Comparison of ENCODE assay signal across 9 cellular contexts in the genomic region with DNA sequence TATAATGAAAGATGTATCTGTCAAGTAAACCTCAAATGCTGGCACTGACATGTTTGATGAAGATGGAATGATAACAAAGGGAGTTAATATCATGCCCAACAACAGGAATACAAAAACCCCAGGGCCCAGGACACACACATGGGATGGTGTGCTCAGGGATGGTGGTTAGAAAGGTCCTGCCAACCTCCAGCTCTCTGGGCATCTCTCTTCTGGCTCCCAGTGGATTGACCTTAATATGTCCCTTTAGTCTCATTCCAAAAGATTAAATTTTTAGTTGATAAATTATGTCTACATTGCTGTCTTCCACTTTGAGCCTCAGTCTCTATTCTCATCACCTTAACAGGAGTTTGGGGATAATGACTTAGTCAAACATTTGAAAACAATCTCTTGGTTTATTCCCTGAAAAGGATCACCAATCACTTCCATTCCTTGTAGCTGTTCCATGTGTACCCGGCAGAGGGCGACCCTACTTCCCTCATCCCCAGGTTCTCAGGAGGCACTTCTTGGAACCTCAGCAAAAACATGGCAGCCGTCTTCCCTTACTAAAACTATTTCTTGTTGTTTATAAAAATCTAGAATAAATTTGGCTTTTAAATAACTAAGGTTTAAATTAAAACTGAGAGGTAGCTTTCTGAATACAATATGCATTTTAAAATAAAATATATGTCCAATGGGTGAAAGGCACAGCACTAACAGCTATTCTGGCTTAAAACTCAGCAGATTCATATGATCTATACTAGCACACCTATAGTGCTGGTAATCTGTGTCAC. TPM values are rescaled to one million over a fixed set of nuclear protein-coding genes. Genes with fewer than 3 reads are reported as not detected.
DNase-seq lines count a peak whose midpoint lies in the region; ATAC-seq, FAIRE-seq and TF ChIP-seq lines count a peak whose summit lies in the region.
"Had no signal": no experiment of that assay in that cellular context is flagged by ENCODE, and none has a peak within 500 bp of the region (broad histone marks: within the 10 kb centered on the region; RNA-seq: fewer than 3 reads in every experiment).

No MANE protein-coding gene starts in this region.

- no peaks in the 10 kb centered on the region for H3K36me3 ChIP-seq in CD4-positive, alpha-beta memory T cell (ENCODE audit: insufficient read depth, low read length)
- no peaks in the 10 kb centered on the region for H3K36me3 ChIP-seq in H7 (replicated peaks; ENCODE audit: control insufficient read depth, insufficient read depth, low read length)
- H3K36me3 ChIP-seq in H1 (ENCODE audit: control insufficient read depth in 2 of 4, insufficient read depth in 4 of 4, low read length in 3 of 4) = no peaks in the 10 kb centered on the region

- no peaks in the 10 kb centered on the region for H4K20me1 ChIP-seq in H1 (replicated peaks in 1 of 2; ENCODE audit: control insufficient read depth in 1 of 2, insufficient read depth in 2 of 2, low read length in 2 of 2)

- H2BK15ac ChIP-seq in H1 (ENCODE audit: low read length) = no peak overlapping the region

- no peak overlapping the region for H3K27ac Mint-ChIP-seq in CD4-positive, alpha-beta memory T cell
- no peak overlapping the region for H3K27ac Mint-ChIP-seq in activated CD4-positive, alpha-beta T cell treated with anti-CD3 and anti-CD28 coated beads, Interleukin-2, amount 10 ng/mL, durations not matched to agents 7 days and 5 days
- H3K27ac Mint-ChIP-seq in mesothelial cell of epicardium = no peak overlapping the region

- TF ChIP-seq CTCF in H1 (IDR thresholded peaks at IDR 0.05; ENCODE audit: control extremely low read depth in 1 of 3, insufficient read depth in 1 of 3, low read depth in 1 of 3, low read length in 3 of 3) (peak; percentile 71 to 81 (median 74)), mesothelial cell of epicardium (IDR thresholded peaks at IDR 0.05; ENCODE audit: unreplicated experiment) (peak; percentile 52)

- no peak overlapping the region for H3K4me3 Mint-ChIP-seq in CD4-positive, alpha-beta memory T cell
- no peak overlapping the region for H3K4me3 Mint-ChIP-seq in activated CD4-positive, alpha-beta T cell treated with anti-CD3 and anti-CD28 coated beads, Interleukin-2, amount 10 ng/mL, durations not matched to agents 7 days and 5 days
- no peak overlapping the region for H3K4me3 Mint-ChIP-seq in mesothelial cell of epicardium

- no peak overlapping the region for H3K14ac ChIP-seq in H1 (ENCODE audit: insufficient read length)

- no peaks in the 10 kb centered on the region for H3K79me2 ChIP-seq in H1 (ENCODE audit: control insufficient read depth in 1 of 2, insufficient read depth in 2 of 2, low read length in 2 of 2)

- H3K9me3 Mint-ChIP-seq in CD4-positive, alpha-beta memory T cell = no peaks in the 10 kb centered on the region
- peaks cover under 1% of the 10 kb centered on the region for H3K9me3 Mint-ChIP-seq in activated CD4-positive, alpha-beta T cell treated with anti-CD3 and anti-CD28 coated beads, Interleukin-2, amount 10 ng/mL, durations not matched to agents 7 days and 5 days
- H3K9me3 Mint-ChIP-seq in mesothelial cell of epicardium = peaks cover 11% of the 10 kb centered on the region

- TF ChIP-seq RAD21 in H1 (IDR thresholded peaks at IDR 0.05 in 1 of 2, conservative IDR thresholded peaks at IDR 0.05 in 1 of 2; ENCODE audit: low read depth in 2 of 2, low read length in 2 of 2) = peak; percentile 65 to 70

- H4K5ac ChIP-seq in H1 (ENCODE audit: insufficient read length, low read depth, low read length) = no peak overlapping the region

- peak overlapping the region; percentile 60 for H2BK120ac ChIP-seq in H1 (replicated peaks; ENCODE audit: low read depth, low read length)

- peaks cover 0 to 4% of the 10 kb centered on the region in 2 donors for H3K27me3 Mint-ChIP-seq in CD4-positive, alpha-beta memory T cell
- peaks cover 4% of the 10 kb centered on the region for H3K27me3 Mint-ChIP-seq in activated CD4-positive, alpha-beta T cell treated with anti-CD3 and anti-CD28 coated beads, Interleukin-2, amount 10 ng/mL, durations not matched to agents 7 days and 5 days
- peaks cover 4% of the 10 kb centered on the region for H3K27me3 Mint-ChIP-seq in mesothelial cell of epicardium (ENCODE audit: low read depth)

- no peak overlapping the region for H4K8ac ChIP-seq in H1 (ENCODE audit: extremely low read depth, insufficient read depth, low read length)

- no peaks in the 10 kb centered on the region for H3K36me3 Mint-ChIP-seq in CD4-positive, alpha-beta memory T cell
- H3K36me3 Mint-ChIP-seq in activated CD4-positive, alpha-beta T cell treated with anti-CD3 and anti-CD28 coated beads, Interleukin-2, amount 10 ng/mL, durations not matched to agents 7 days and 5 days (ENCODE audit: low read depth) = no peaks in the 10 kb centered on the region
- H3K36me3 Mint-ChIP-seq in mesothelial cell of epicardium = no peaks in the 10 kb centered on the region

- no peak overlapping the region for H3K9ac ChIP-seq in H1 (replicated peaks in 1 of 4; ENCODE audit: extremely low read depth in 1 of 4, low read depth in 3 of 4, low read length in 3 of 4)

- H3K23me2 ChIP-seq in H1 (ENCODE audit: low read depth, low read length) = no peaks in the 10 kb centered on the region

- H3K56ac ChIP-seq in H1 (replicated peaks; ENCODE audit: insufficient read length, low read depth, low read length) = no peak overlapping the region

- H3K4me1 Mint-ChIP-seq in CD4-positive, alpha-beta memory T cell = peaks cover 0 to 2% (median 0%) of the 10 kb centered on the region in 4 donors
- peaks cover 5% of the 10 kb centered on the region for H3K4me1 Mint-ChIP-seq in activated CD4-positive, alpha-beta T cell treated with anti-CD3 and anti-CD28 coated beads, Interleukin-2, amount 10 ng/mL, durations not matched to agents 7 days and 5 days
- no peaks in the 10 kb centered on the region for H3K4me1 Mint-ChIP-seq in mesothelial cell of epicardium

- H3K79me1 ChIP-seq in H1 (ENCODE audit: low read depth, low read length) = no peaks in the 10 kb centered on the region

- H3K4me3 ChIP-seq in CD4-positive, alpha-beta memory T cell (ENCODE audit: low read length in 2 of 2) = no peak overlapping the region
- H3K4me3 ChIP-seq in H7 (ENCODE audit: insufficient read depth, low read depth, low read length) (no peak overlapping the region), H1 (ENCODE audit: extremely low read depth in 1 of 4, insufficient read depth in 2 of 4, low read depth in 3 of 4, low read length in 4 of 4) (no peak overlapping the region)
- H3K4me3 ChIP-seq: skin epidermis had no signal

- CTCF ChIA-PET in CD4-positive, alpha-beta memory T cell (lab: Charles Lee; ENCODE audit: partially characterized antibody) = interaction anchor here (0.6 to 3.4 kb wide), 21 partner anchors 9 to 1480 kb away, joined by 3 to 26 read pairs (median 4); a partner anchor contains a TSS
- CTCF ChIA-PET in activated CD4-positive, alpha-beta T cell treated with anti-CD3 and anti-CD28 coated beads, Interleukin-2, amount 10 ng/mL, durations not matched to agents 7 days and 5 days (lab: Charles Lee) = interaction anchor here (0.6 to 2.2 kb wide), 10 partner anchors 8 to 1581 kb away, joined by 3 to 13 read pairs (median 4); a partner anchor contains a TSS
- CTCF ChIA-PET in H1 (lab: Charles Lee; ENCODE audit: partially characterized antibody) = interaction anchor here (0.7 to 8.2 kb wide), 30 partner anchors 9 to 120 kb away, joined by 3 to 100 read pairs (median 5); a partner anchor contains a TSS

- H3K4ac ChIP-seq in H1 (replicated peaks; ENCODE audit: insufficient read length, low read depth, low read length) = no peak overlapping the region

- H2AFZ ChIP-seq in H1 (ENCODE audit: low read length) = no peak overlapping the region

- DNase-seq in CD4-positive, alpha-beta memory T cell = peak; percentile 6 to 55 (median 19)
- DNase-seq in H7 (peak; percentile 80), NCI-H460 (ENCODE audit: extremely low read depth, low read depth) (peak; percentile 60), H1 (ENCODE audit: low read depth in 1 of 2, low spot score in 2 of 2) (peak; percentile 34 to 84), mesothelial cell of epicardium (ENCODE audit: low spot score in 2 of 2, unreplicated experiment in 2 of 2) (peak in 1 of 2 experiments; percentile 43)
- DNase-seq in activated CD4-positive, alpha-beta T cell treated with anti-CD3 and anti-CD28 coated beads, Interleukin-2, amount 10 ng/mL, durations not matched to agents 7 days and 5 days = peak; percentile 38
- DNase-seq in stimulated activated naive CD8-positive, alpha-beta T cell treated with anti-CD3 and anti-CD28 coated beads, Interleukin-15, Interleukin-2, amounts not matched to agents 100 U/mL and 50 U/mL, for 24 hours = peak; percentile 64
- DNase-seq in effector CD4-positive, alpha-beta T cell = no peak

- peak; percentile 85 for FAIRE-seq in H1 (lab: Jason Lieb, UNC)

- no peak overlapping the region for H2AK5ac ChIP-seq in H1 (ENCODE audit: low read depth, low read length)

- H4K91ac ChIP-seq in H1 (replicated peaks; ENCODE audit: insufficient read length, low read length) = no peak overlapping the region

- H2BK20ac ChIP-seq in H1 (ENCODE audit: low read length) = no peak overlapping the region; the same call in 1 of the 2 replicates

- no peak overlapping the region for H2BK5ac ChIP-seq in H1 (ENCODE audit: low read depth, low read length)

- WGBS in H1 (ENCODE audit: extremely low coverage in 1 of 2, insufficient coverage in 1 of 2, insufficient read length in 1 of 2, insufficient replicate concordance in 2 of 2, low coverage in 1 of 2, low lambda C conversion rate in 2 of 2, missing lambda C conversion rate in 1 of 2), 2 experiments = 28% methylated on average over 3 of the region's 3 CpGs; no CpG with 5 or more reads in 1 of the 2 experiments

- H2BK12ac ChIP-seq in H1 (ENCODE audit: low read depth, low read length) = no peak overlapping the region

- peak; percentile 63 for ATAC-seq in stimulated activated naive CD8-positive, alpha-beta T cell treated with anti-CD3 and anti-CD28 coated beads, Interleukin-15, Interleukin-2, amounts not matched to agents 100 U/mL and 50 U/mL, for 24 hours

- H3K4me2 ChIP-seq in H1 (ENCODE audit: insufficient read depth in 1 of 2, low read depth in 2 of 2, low read length in 2 of 2) = no peak overlapping the region

- H3K27ac ChIP-seq in CD4-positive, alpha-beta memory T cell (ENCODE audit: low read depth, low read length) = no peak overlapping the region
- no peak overlapping the region for H3K27ac ChIP-seq in H1 (ENCODE audit: low read depth, low read length)

- H3K27me3 ChIP-seq in CD4-positive, alpha-beta memory T cell (ENCODE audit: insufficient read depth, low read length) = no peaks in the 10 kb centered on the region
- H3K27me3 ChIP-seq in H7 (ENCODE audit: control insufficient read depth, insufficient read depth, low read length) (no peaks in the 10 kb centered on the region), H1 (replicated peaks in 1 of 4; ENCODE audit: control insufficient read depth in 3 of 4, extremely low read depth in 1 of 4, insufficient read depth in 3 of 4, low read length in 3 of 4) (no peaks in the 10 kb centered on the region)

- no peak overlapping the region for H3K18ac ChIP-seq in H1 (ENCODE audit: extremely low read depth, low read length)

- POLR2A ChIA-PET in CD4-positive, alpha-beta memory T cell (lab: Charles Lee; ENCODE audit: partially characterized antibody) = interaction anchor here (0.6 to 2.6 kb wide), 2 partner anchors 29 to 32 kb away, joined by 3 to 17 read pairs; a partner anchor contains a TSS
- POLR2A ChIA-PET in activated CD4-positive, alpha-beta T cell treated with anti-CD3 and anti-CD28 coated beads, Interleukin-2, amount 10 ng/mL, durations not matched to agents 7 days and 5 days (lab: Charles Lee) = no interaction called here
- POLR2A ChIA-PET in H1 (lab: Charles Lee; ENCODE audit: partially characterized antibody) = interaction anchor here (1.3 to 3.8 kb wide), 5 partner anchors 9 to 32 kb away, joined by 4 to 18 read pairs (median 6); a partner anchor contains a TSS

- no peak overlapping the region for H3K23ac ChIP-seq in H1 (ENCODE audit: insufficient read length)

- no peaks in the 10 kb centered on the region for H3K4me1 ChIP-seq in CD4-positive, alpha-beta memory T cell (ENCODE audit: insufficient read depth, low read length)
- H3K4me1 ChIP-seq in H1 (replicated peaks in 1 of 4; ENCODE audit: control insufficient read depth in 3 of 4, insufficient read depth in 4 of 4, low read length in 3 of 4) = peaks cover 0 to 7% (median 5%) of the 10 kb centered on the region in 4 experiments; a peak in 4 of 7 replicates

- no peak for TF ChIP-seq EP300 in H1 (IDR thresholded peaks at IDR 0.05; ENCODE audit: borderline replicate concordance in 1 of 2, low read depth in 2 of 2, low read length in 2 of 2)

- no peaks in the 10 kb centered on the region for H3K9me3 ChIP-seq in CD4-positive, alpha-beta memory T cell (ENCODE audit: control insufficient read depth in 1 of 2, low read length in 2 of 2)
- no peaks in the 10 kb centered on the region for H3K9me3 ChIP-seq in H1 (ENCODE audit: insufficient read depth in 2 of 2, low read depth in 1 of 2, low read length in 1 of 2)

- TF ChIP-seq POLR2A in H1 (IDR thresholded peaks at IDR 0.05; ENCODE audit: control extremely low read depth in 1 of 2, low read depth in 2 of 2, low read length in 2 of 2) = no peak

- intact Hi-C loops in CD4-positive, alpha-beta memory T cell (cut with micrococcal nuclease) = no loop called here

RNA-seq across cellular contexts. Expression of a gene that starts 29.6 kb away (rescaled TPM):
- 10 to 100 TPM; 27.1 to 30.0 TPM for total RNA-seq in CD4-positive, alpha-beta memory T cell
- 10 to 100 TPM; 20.7 to 24.7 TPM for polyA plus RNA-seq in CD4-positive, alpha-beta memory T cell
- 11.2 and 18.4 TPM in 2 replicates for total RNA-seq in H7 (2014; rRNA removed; shearing (Covaris generic))
- 14.2 and 15.4 TPM in 2 replicates for total RNA-seq in NCI-H460 (2014; rRNA removed; shearing (Covaris generic))
- 24.2 and 27.8 TPM in 2 replicates for polyA plus RNA-seq in NCI-H460 (2014; cell fraction: nucleus; rRNA removed)
- total RNA-seq in activated CD4-positive, alpha-beta T cell treated with anti-CD3 and anti-CD28 coated beads, Interleukin-2, amount 10 ng/mL, durations not matched to agents 7 days and 5 days = 10 to 100 TPM; 13.5 to 15.3 TPM
- total RNA-seq in H1 (2021; fragmentation: NEBNext Ultra II Directional; extraction: Animal tissue kit (Norgen Biotek cat#: 25700)) = 14.1 and 15.5 TPM in 2 replicates
- polyA plus RNA-seq in H1 (2011; rRNA removed) = 6.5 and 7.3 TPM in 2 replicates
- 10.7 TPM for polyA plus RNA-seq in H1 (2011; cell fraction: cytosol; rRNA removed)
- polyA plus RNA-seq in H1 (2011; cell fraction: nucleus; rRNA removed) = 10.2 TPM
- polyA plus RNA-seq in H1 (2012, experiment 1 of 2) = 11.5 to 20.4 TPM (median 12.3 TPM) in 4 replicates
- 7.1 TPM for polyA plus RNA-seq in H1 (2012, experiment 2 of 2)
- polyA plus RNA-seq in H1 (2013, experiment 1 of 2) = 15.2 TPM
- 14.7 TPM for polyA plus RNA-seq in H1 (2013, experiment 2 of 2)
- 3.6 and 5.9 TPM in 2 replicates for polyA minus RNA-seq in H1 (2011; rRNA and poly(A)+ RNA removed)
- polyA minus RNA-seq in H1 (2011; cell fraction: cytosol; rRNA and poly(A)+ RNA removed) = 5.8 TPM
- polyA minus RNA-seq in H1 (2011; cell fraction: nucleus; rRNA and poly(A)+ RNA removed) = 10.0 TPM
- total RNA-seq in mesothelial cell of epicardium = 17.0 to 17.8 TPM (median 17.4 TPM) in 3 replicates

RNA-seq across cellular contexts. Expression of a gene that starts 30.1 kb away (rescaled TPM):
- 10 to 100 TPM; 50.6 to 54.2 TPM for total RNA-seq in CD4-positive, alpha-beta memory T cell
- polyA plus RNA-seq in CD4-positive, alpha-beta memory T cell = 10 to 100 TPM; 13.4 to 32.0 TPM
- 12.5 and 17.9 TPM in 2 replicates for total RNA-seq in H7 (2014; rRNA removed; shearing (Covaris generic))
- total RNA-seq in NCI-H460 (2014; rRNA removed; shearing (Covaris generic)) = 29.9 and 35.4 TPM in 2 replicates
- polyA plus RNA-seq in NCI-H460 (2014; cell fraction: nucleus; rRNA removed) = 28.8 and 33.2 TPM in 2 replicates
- total RNA-seq in activated CD4-positive, alpha-beta T cell treated with anti-CD3 and anti-CD28 coated beads, Interleukin-2, amount 10 ng/mL, durations not matched to agents 7 days and 5 days = 10 to 100 TPM; 36.4 to 44.1 TPM
- total RNA-seq in H1 (2021; fragmentation: NEBNext Ultra II Directional; extraction: Animal tissue kit (Norgen Biotek cat#: 25700)) = 39.1 and 42.8 TPM in 2 replicates
- 4.0 and 4.5 TPM in 2 replicates for polyA plus RNA-seq in H1 (2011; rRNA removed)
- polyA plus RNA-seq in H1 (2011; cell fraction: cytosol; rRNA removed) = 15.0 TPM
- polyA plus RNA-seq in H1 (2011; cell fraction: nucleus; rRNA removed) = 5.1 TPM
- 13.8 to 32.5 TPM (median 16.9 TPM) in 4 replicates for polyA plus RNA-seq in H1 (2012, experiment 1 of 2)
- 2.8 TPM for polyA plus RNA-seq in H1 (2012, experiment 2 of 2)
- polyA plus RNA-seq in H1 (2013, experiment 1 of 2) = 44.7 TPM
- 43.6 TPM for polyA plus RNA-seq in H1 (2013, experiment 2 of 2)
- polyA minus RNA-seq in H1 (2011; rRNA and poly(A)+ RNA removed) = 4.1 and 4.6 TPM in 2 replicates
- 9.7 TPM for polyA minus RNA-seq in H1 (2011; cell fraction: cytosol; rRNA and poly(A)+ RNA removed)
- 13.5 TPM for polyA minus RNA-seq in H1 (2011; cell fraction: nucleus; rRNA and poly(A)+ RNA removed)
- 34.3 to 36.5 TPM (median 35.1 TPM) in 3 replicates for total RNA-seq in mesothelial cell of epicardium

RNA-seq across cellular contexts. Expression of a gene that starts 31.9 kb away (rescaled TPM):
- 100 to 1,000 TPM; 161 to 167 TPM for total RNA-seq in CD4-positive, alpha-beta memory T cell
- 10 to 100 TPM; 73.8 to 82.4 TPM for polyA plus RNA-seq in CD4-positive, alpha-beta memory T cell
- total RNA-seq in H7 (2014; rRNA removed; shearing (Covaris generic)) = 40.9 and 51.7 TPM in 2 replicates
- total RNA-seq in NCI-H460 (2014; rRNA removed; shearing (Covaris generic)) = 15.4 and 19.5 TPM in 2 replicates
- 24.8 and 35.0 TPM in 2 replicates for polyA plus RNA-seq in NCI-H460 (2014; cell fraction: nucleus; rRNA removed)
- total RNA-seq in activated CD4-positive, alpha-beta T cell treated with anti-CD3 and anti-CD28 coated beads, Interleukin-2, amount 10 ng/mL, durations not matched to agents 7 days and 5 days = 10 to 100 TPM; 81.1 to 83.6 TPM
- total RNA-seq in H1 (2021; fragmentation: NEBNext Ultra II Directional; extraction: Animal tissue kit (Norgen Biotek cat#: 25700)) = 59.9 and 62.2 TPM in 2 replicates
- polyA plus RNA-seq in H1 (2011; rRNA removed) = 57.9 and 67.8 TPM in 2 replicates
- 63.9 TPM for polyA plus RNA-seq in H1 (2011; cell fraction: cytosol; rRNA removed)
- polyA plus RNA-seq in H1 (2011; cell fraction: nucleus; rRNA removed) = 75.4 TPM
- 53.2 to 66.3 TPM (median 60.8 TPM) in 4 replicates for polyA plus RNA-seq in H1 (2012, experiment 1 of 2)
- 36.9 TPM for polyA plus RNA-seq in H1 (2012, experiment 2 of 2)
- 68.3 TPM for polyA plus RNA-seq in H1 (2013, experiment 1 of 2)
- polyA plus RNA-seq in H1 (2013, experiment 2 of 2) = 67.6 TPM
- 26.1 and 42.8 TPM in 2 replicates for polyA minus RNA-seq in H1 (2011; rRNA and poly(A)+ RNA removed)
- 21.1 TPM for polyA minus RNA-seq in H1 (2011; cell fraction: cytosol; rRNA and poly(A)+ RNA removed)
- 40.8 TPM for polyA minus RNA-seq in H1 (2011; cell fraction: nucleus; rRNA and poly(A)+ RNA removed)
- total RNA-seq in mesothelial cell of epicardium = 90.5 to 98.4 TPM (median 96.2 TPM) in 3 replicates
